ENCODE assay signal across 10 cellular contexts in the genomic region with DNA sequence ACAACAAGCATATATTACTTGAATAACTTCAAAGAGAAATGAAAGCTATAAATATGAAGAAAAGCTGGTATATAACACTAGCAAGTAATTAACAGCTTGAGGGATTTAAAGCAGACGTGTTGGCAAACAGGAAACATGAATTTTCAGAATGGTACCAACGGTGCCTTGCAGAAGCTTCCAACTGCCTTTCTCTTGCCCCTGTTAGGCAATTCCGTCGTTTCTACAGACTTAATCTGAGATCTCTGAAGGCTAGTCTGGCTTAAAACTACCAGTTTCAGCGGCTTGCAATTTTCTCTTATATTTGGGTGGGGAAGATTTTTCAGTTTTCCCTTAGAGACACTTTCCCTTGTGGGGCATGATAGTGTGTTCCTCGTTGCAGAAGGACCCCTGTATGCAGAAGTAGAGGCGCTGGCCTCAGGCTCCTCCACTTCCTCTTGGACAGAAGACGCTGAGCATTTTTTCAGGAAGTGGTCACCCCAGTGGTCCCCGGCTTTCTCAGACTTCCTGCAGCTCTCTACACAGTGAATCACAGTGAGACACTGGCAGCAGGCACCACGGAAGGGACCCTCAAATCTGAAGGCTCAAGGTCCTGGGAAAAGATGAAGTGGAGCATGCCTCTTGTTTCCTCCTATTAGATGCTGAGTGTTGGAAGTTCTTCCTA. TPM values are rescaled to one million over a fixed set of nuclear protein-coding genes. Genes with fewer than 3 reads are reported as not detected.
DNase-seq lines count a peak whose midpoint lies in the region; ATAC-seq, FAIRE-seq and TF ChIP-seq lines count a peak whose summit lies in the region.
"Had no signal": no experiment of that assay in that cellular context is flagged by ENCODE, and none has a peak within 500 bp of the region (broad histone marks: within the 10 kb centered on the region; RNA-seq: fewer than 3 reads in every experiment).

No MANE protein-coding gene starts in this region.

- intact Hi-C loops in K562 (cut with micrococcal nuclease): no loop called here
- intact Hi-C loops in transverse colon (cut with DNase I; ENCODE audit: low total_unique reads): loop anchor here (5.0 kb wide), 1 partner anchor 893 kb away; no protein-coding TSS in a partner anchor

- no peaks in the 10 kb centered on the region for H3K9me3 ChIP-seq in K562 (replicated peaks; ENCODE audit: control insufficient read depth, insufficient read depth, low read depth, low read length)
- H3K9me3 ChIP-seq in transverse colon: no peaks in the 10 kb centered on the region

- H4K20me1 ChIP-seq in K562 (replicated peaks; ENCODE audit: control insufficient read depth, insufficient read depth, low read length): no peaks in the 10 kb centered on the region

- CTCF ChIA-PET in K562 (lab: Yijun Ruan, JAX; ENCODE audit: low intra/inter-chr PET ratio): no interaction called here

- no peak for TF ChIP-seq POLR2A in K562 (conservative IDR thresholded peaks at IDR 0.05)
- TF ChIP-seq POLR2A in transverse colon (IDR thresholded peaks at IDR 0.05): no peak
- no peak for TF ChIP-seq POLR2A in GM12892 (IDR thresholded peaks at IDR 0.05; ENCODE audit: low read depth, low read length)

- H3K27ac ChIP-seq in K562 (ENCODE audit: extremely low read depth, low read depth, low read length) (no peak overlapping the region), transverse colon (no peak overlapping the region)
- H3K27ac ChIP-seq: 22Rv1 had no signal

- WGBS in K562 (ENCODE audit: insufficient coverage, low coverage, missing lambda C conversion rate): 7% methylated on average over 10 of the region's 10 CpGs
- WGBS in transverse colon (ENCODE audit: low coverage in 1 of 2), 2 donors: 58 to 65% methylated on average over 5 to 10 of the region's 10 CpGs

- no peak for TF ChIP-seq EP300 in K562 (IDR thresholded peaks at IDR 0.05; ENCODE audit: low read length)
- TF ChIP-seq EP300 in transverse colon (IDR thresholded peaks at IDR 0.05; ENCODE audit: low read depth): no peak

- TF ChIP-seq CTCF in K562 (IDR thresholded peaks at IDR 0.05 in 2 of 3, conservative IDR thresholded peaks at IDR 0.05 in 1 of 3; ENCODE audit: insufficient read depth in 2 of 3, low read depth in 1 of 3, low read length in 3 of 3) (no peak), transverse colon (IDR thresholded peaks at IDR 0.05) (no peak)

- FAIRE-seq in K562 (lab: Jason Lieb, UNC) (no peak), GM12892 (lab: Jason Lieb, UNC) (no peak)

- BruUV-seq in K562 (replicated peaks; lab: Mats Ljungman, UMichigan): no TSS peak

- no peak overlapping the region for H3K9ac ChIP-seq in K562 (ENCODE audit: insufficient read depth in 1 of 2, low read depth in 2 of 2, low read length in 2 of 2)

- DNase-seq in NK-92 treated with Interleukin-12 subunit alpha and Interleukin-12 subunit beta, amount 100 ng/mL, for 24 hours (lab: John Stamatoyannopoulos, UW): peak; percentile 9
- DNase-seq in NK-92 (lab: John Stamatoyannopoulos, UW; ENCODE audit: unreplicated experiment) (no peak), HT1080 (ENCODE audit: low read depth) (peak; percentile 42), K562 (ENCODE audit: extremely low read depth in 1 of 4, low spot score in 3 of 4) (no peak), transverse colon (peak; percentile 32), GM12892 (ENCODE audit: insufficient read length) (no peak), HuH-7 (ENCODE audit: low spot score) (no peak), A172 (ENCODE audit: low spot score) (no peak)
- DNase-seq: NCI-H2029 treated with DMSO at 0.1 percent for 48 hours had no signal

- H3K4me1 ChIP-seq in K562 (replicated peaks in 1 of 2; ENCODE audit: control insufficient read depth in 2 of 2, insufficient read depth in 2 of 2, low read length in 2 of 2): no peaks in the 10 kb centered on the region
- H3K4me1 ChIP-seq in transverse colon: peaks cover 0 to 19% (median 8%) of the 10 kb centered on the region in 4 donors

- H3K4me3 ChIP-seq in K562 (no peak overlapping the region), transverse colon (no peak overlapping the region)

- H3K36me3 ChIP-seq in K562 (ENCODE audit: control insufficient read depth, insufficient read depth, low read length): no peaks in the 10 kb centered on the region
- no peaks in the 10 kb centered on the region for H3K36me3 ChIP-seq in transverse colon

- no peak overlapping the region for H3K4me2 ChIP-seq in K562 (ENCODE audit: insufficient read depth, low read length)

- POLR2A ChIA-PET in K562 (lab: Yijun Ruan, JAX): no interaction called here

- no peaks in the 10 kb centered on the region for H3K79me2 ChIP-seq in K562 (ENCODE audit: control insufficient read depth, insufficient read depth, low read length)

- no peak for TF ChIP-seq RAD21 in K562 (CRISPR knock-in tag; conservative IDR thresholded peaks at IDR 0.05 in 1 of 2, IDR thresholded peaks at IDR 0.05 in 1 of 2)

- ATAC-seq in K562: no peak

- no peaks in the 10 kb centered on the region for H3K27me3 ChIP-seq in K562 (ENCODE audit: control insufficient read depth in 2 of 2, insufficient read depth in 2 of 2, low read length in 2 of 2)
- H3K27me3 ChIP-seq in transverse colon: no peaks in the 10 kb centered on the region

- peak overlapping the region; percentile 57; the same call in 1 of the 2 replicates for H2AFZ ChIP-seq in K562 (ENCODE audit: low read depth, low read length)

- no peaks in the 10 kb centered on the region for H3K9me1 ChIP-seq in K562 (ENCODE audit: control insufficient read depth, insufficient read depth, low read length)

- in situ Hi-C loops in K562 (cut with MboI) (no loop called here), transverse colon (cut with MboI; ENCODE audit: low pct_ligation_motif_present in 1 of 4, low pct_unique_long_range_greater_than_20kb in 1 of 4, low sequenced_read_pairs in 3 of 4) (no loop called here)

TF ChIP-seq in K562, 482 proteins besides CTCF, POLR2A, EP300 and RAD21:
- no peak for TF ChIP-seq ZNF408 (CRISPR knock-in tag; IDR thresholded peaks at IDR 0.05; ENCODE audit: low read depth)
- peak; percentile 74; the same call in 1 of the 2 replicates for TF ChIP-seq SPI1 (IDR thresholded peaks at IDR 0.05; ENCODE audit: borderline replicate concordance, low read depth, low read length)
TF ChIP-seq in K562: peak in this region for 1.

RNA-seq across cellular contexts. Expression of a gene that starts 56.2 kb away (rescaled TPM):
- total RNA-seq in HT1080 (2014; rRNA removed; shearing (Covaris generic)): not detected in 2 replicates
- not detected in 2 replicates for polyA plus RNA-seq in HT1080 (2015; cell fraction: cytosol; rRNA removed)
- polyA plus RNA-seq in HT1080 (2015; cell fraction: nucleus; rRNA removed): not detected in 2 replicates
- not detected in 2 replicates for total RNA-seq in K562 (2011; cell fraction: chromatin; rRNA removed; ENCODE audit: low replicate concordance)
- total RNA-seq in K562 (2011; cell fraction: nucleolus; rRNA removed): not detected in 2 replicates
- not detected in 2 replicates for total RNA-seq in K562 (2011; cell fraction: nucleoplasm; rRNA removed)
- not detected in 2 replicates for total RNA-seq in K562 (2014; rRNA removed)
- not detected in 2 replicates for total RNA-seq in K562 (2014; rRNA removed; fragmentation: Illumina TruSeq; extraction: Trizol)
- not detected in 2 replicates for total RNA-seq in K562 (2015; rRNA removed; fragmentation: Illumina TruSeq; extraction: Trizol)
- total RNA-seq in K562 (2021): not detected in 2 replicates
- not detected in 2 replicates for polyA plus RNA-seq in K562 (2011; rRNA removed)
- not detected in 2 replicates for polyA plus RNA-seq in K562 (2011; cell fraction: cytosol; rRNA removed)
- not detected in 2 replicates for polyA plus RNA-seq in K562 (2011; cell fraction: nucleus; rRNA removed)
- not detected in 2 replicates for polyA plus RNA-seq in K562 (2012)
- not detected in 2 replicates for polyA plus RNA-seq in K562 (2014; fragmentation: Illumina TruSeq; extraction: Trizol)
- not detected for polyA plus RNA-seq in K562 (2014; fragmentation: Nextera tagmentation; extraction: Ambion mirVana)
- polyA plus RNA-seq in K562 (2014; rRNA removed): not detected in 2 replicates
- not detected in 2 replicates for polyA minus RNA-seq in K562 (2011; rRNA and poly(A)+ RNA removed)
- polyA minus RNA-seq in K562 (2011; cell fraction: cytosol; rRNA and poly(A)+ RNA removed): not detected in 2 replicates
- not detected in 2 replicates for polyA minus RNA-seq in K562 (2011; cell fraction: nucleus; rRNA and poly(A)+ RNA removed)
- 1 to 10 TPM in 2 of 4 donors, under 1 TPM in 1, not detected in 1; 0.68 to 3.2 (median 3.0) TPM for total RNA-seq in transverse colon
- 0.49 TPM for polyA plus RNA-seq in GM12892 (2012; ENCODE audit: missing spikeins)
- total RNA-seq in A172 (2014; rRNA removed; shearing (Covaris generic)): not detected in 2 replicates

Comparison
In these comparisons a context has a peak if more than half of its experiments do, and no peak if none do; other contexts are left out.
1. DNase-seq: peak in NK-92 treated with Interleukin-12 subunit alpha and Interleukin-12 subunit beta, amount 100 ng/mL, for 24 hours (single experiment), HT1080 (single experiment) and transverse colon (single experiment); none in NK-92 (single experiment), K562 (0 of 4), GM12892 (single experiment), HuH-7 (single experiment) and A172 (single experiment).